1 cellular context compared by ENCODE assay signal in the genomic region with DNA sequence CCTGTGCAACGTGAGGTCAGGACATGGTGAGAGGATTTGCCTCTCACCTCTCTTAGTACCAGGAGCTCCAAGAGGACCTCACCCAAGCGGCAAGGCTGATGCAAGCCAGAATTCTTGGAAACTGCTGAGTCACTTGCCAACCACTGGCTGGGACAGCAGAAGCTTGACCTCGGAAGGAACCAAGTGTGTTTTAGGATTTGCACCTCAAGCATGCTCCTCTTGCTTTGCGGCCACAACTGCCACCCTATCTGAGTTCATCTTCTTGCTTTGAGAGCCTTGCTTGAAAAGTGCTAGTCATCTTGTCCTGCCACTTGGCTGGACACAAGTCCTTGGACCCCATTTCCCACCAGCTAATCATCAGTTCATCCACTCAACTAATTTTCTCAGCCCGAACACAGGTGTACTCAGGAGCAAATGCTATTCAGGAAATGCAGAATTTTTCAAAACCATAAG.
TF ChIP-seq lines count a peak whose summit lies in the region.

No MANE protein-coding gene starts in this region.

TF ChIP-seq in K562, 482 proteins besides CTCF, POLR2A, EP300 and RAD21 (continued from another document and continues in another):
- TF ChIP-seq, protein P1, sequence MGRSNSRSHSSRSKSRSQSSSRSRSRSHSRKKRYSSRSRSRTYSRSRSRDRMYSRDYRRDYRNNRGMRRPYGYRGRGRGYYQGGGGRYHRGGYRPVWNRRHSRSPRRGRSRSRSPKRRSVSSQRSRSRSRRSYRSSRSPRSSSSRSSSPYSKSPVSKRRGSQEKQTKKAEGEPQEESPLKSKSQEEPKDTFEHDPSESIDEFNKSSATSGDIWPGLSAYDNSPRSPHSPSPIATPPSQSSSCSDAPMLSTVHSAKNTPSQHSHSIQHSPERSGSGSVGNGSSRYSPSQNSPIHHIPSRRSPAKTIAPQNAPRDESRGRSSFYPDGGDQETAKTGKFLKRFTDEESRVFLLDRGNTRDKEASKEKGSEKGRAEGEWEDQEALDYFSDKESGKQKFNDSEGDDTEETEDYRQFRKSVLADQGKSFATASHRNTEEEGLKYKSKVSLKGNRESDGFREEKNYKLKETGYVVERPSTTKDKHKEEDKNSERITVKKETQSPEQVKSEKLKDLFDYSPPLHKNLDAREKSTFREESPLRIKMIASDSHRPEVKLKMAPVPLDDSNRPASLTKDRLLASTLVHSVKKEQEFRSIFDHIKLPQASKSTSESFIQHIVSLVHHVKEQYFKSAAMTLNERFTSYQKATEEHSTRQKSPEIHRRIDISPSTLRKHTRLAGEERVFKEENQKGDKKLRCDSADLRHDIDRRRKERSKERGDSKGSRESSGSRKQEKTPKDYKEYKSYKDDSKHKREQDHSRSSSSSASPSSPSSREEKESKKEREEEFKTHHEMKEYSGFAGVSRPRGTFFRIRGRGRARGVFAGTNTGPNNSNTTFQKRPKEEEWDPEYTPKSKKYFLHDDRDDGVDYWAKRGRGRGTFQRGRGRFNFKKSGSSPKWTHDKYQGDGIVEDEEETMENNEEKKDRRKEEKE (IDR thresholded peaks at IDR 0.05; ENCODE audit: borderline replicate concordance in 1 of 2, control insufficient read depth in 1 of 2, low read depth in 2 of 2, low read length in 1 of 2), result no peak
- no peak for TF ChIP-seq CHD4 (IDR thresholded peaks at IDR 0.05; ENCODE audit: insufficient read depth, insufficient replicate concordance, low read depth, low read length, poor library complexity, severe bottlenecking)
- TF ChIP-seq C11orf30 (IDR thresholded peaks at IDR 0.05; ENCODE audit: low read depth), result peak; percentile 97
- peak; percentile 95 for TF ChIP-seq CEBPG (CRISPR knock-in tag; IDR thresholded peaks at IDR 0.05)
- TF ChIP-seq CEBPG (tag; conservative IDR thresholded peaks at IDR 0.05 in 1 of 2, IDR thresholded peaks at IDR 0.05 in 1 of 2), result peak; percentile 60 to 86
- TF ChIP-seq POLR2AphosphoS5 (IDR thresholded peaks at IDR 0.05; ENCODE audit: control insufficient read depth, insufficient read depth, low read depth, low read length), result no peak
- TF ChIP-seq MYBL2 (IDR thresholded peaks at IDR 0.05; ENCODE audit: low read depth), result peak; percentile 57
- TF ChIP-seq MYBL2 (CRISPR knock-in tag; IDR thresholded peaks at IDR 0.05; ENCODE audit: borderline replicate concordance), result no peak
- TF ChIP-seq ZNF282 (CRISPR knock-in tag; IDR thresholded peaks at IDR 0.05), result no peak
- TF ChIP-seq, protein P2, sequence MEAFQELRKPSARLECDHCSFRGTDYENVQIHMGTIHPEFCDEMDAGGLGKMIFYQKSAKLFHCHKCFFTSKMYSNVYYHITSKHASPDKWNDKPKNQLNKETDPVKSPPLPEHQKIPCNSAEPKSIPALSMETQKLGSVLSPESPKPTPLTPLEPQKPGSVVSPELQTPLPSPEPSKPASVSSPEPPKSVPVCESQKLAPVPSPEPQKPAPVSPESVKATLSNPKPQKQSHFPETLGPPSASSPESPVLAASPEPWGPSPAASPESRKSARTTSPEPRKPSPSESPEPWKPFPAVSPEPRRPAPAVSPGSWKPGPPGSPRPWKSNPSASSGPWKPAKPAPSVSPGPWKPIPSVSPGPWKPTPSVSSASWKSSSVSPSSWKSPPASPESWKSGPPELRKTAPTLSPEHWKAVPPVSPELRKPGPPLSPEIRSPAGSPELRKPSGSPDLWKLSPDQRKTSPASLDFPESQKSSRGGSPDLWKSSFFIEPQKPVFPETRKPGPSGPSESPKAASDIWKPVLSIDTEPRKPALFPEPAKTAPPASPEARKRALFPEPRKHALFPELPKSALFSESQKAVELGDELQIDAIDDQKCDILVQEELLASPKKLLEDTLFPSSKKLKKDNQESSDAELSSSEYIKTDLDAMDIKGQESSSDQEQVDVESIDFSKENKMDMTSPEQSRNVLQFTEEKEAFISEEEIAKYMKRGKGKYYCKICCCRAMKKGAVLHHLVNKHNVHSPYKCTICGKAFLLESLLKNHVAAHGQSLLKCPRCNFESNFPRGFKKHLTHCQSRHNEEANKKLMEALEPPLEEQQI (IDR thresholded peaks at IDR 0.05), result 0 out of 2 replicates have a peak, but pooled peaks have one; percentile 56
- TF ChIP-seq STAG1 (CRISPR knock-in tag; IDR thresholded peaks at IDR 0.05; ENCODE audit: borderline replicate concordance), result no peak
- TF ChIP-seq ZKSCAN1 (IDR thresholded peaks at IDR 0.05; ENCODE audit: low read depth, low read length), result peak; percentile 55; the same call in 1 of the 2 replicates
- TF ChIP-seq, protein P3, sequence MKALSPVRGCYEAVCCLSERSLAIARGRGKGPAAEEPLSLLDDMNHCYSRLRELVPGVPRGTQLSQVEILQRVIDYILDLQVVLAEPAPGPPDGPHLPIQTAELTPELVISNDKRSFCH (CRISPR knock-in tag; IDR thresholded peaks at IDR 0.05), result no peak
- TF ChIP-seq, protein P3 (tag; IDR thresholded peaks at IDR 0.05), result no peak; the same call in 1 of the 2 replicates
- TF ChIP-seq DNMT1 (IDR thresholded peaks at IDR 0.05), result no peak
- TF ChIP-seq MEIS2 (IDR thresholded peaks at IDR 0.05; ENCODE audit: partially characterized antibody), result peak; percentile 35
- peak; percentile 73 for TF ChIP-seq STAT5A (IDR thresholded peaks at IDR 0.05; ENCODE audit: borderline replicate concordance, low read length)
- no peak for TF ChIP-seq KAT7 (CRISPR knock-in tag; IDR thresholded peaks at IDR 0.05; ENCODE audit: borderline replicate concordance)
- no peak for TF ChIP-seq TCF7L2 (IDR thresholded peaks at IDR 0.05; ENCODE audit: low read depth, low read length)
- no peak for TF ChIP-seq ZBTB7A (IDR thresholded peaks at IDR 0.05; ENCODE audit: borderline replicate concordance, control insufficient read depth, low read depth, low read length)
- TF ChIP-seq ZNF143 (CRISPR knock-in tag; IDR thresholded peaks at IDR 0.05), result no peak
- TF ChIP-seq TFAM (CRISPR knock-in tag; conservative IDR thresholded peaks at IDR 0.05), result no peak
- no peak for TF ChIP-seq SP1 (CRISPR knock-in tag; IDR thresholded peaks at IDR 0.05)
- TF ChIP-seq ZNF583 (CRISPR knock-in tag; IDR thresholded peaks at IDR 0.05), result 0 out of 2 replicates have a peak, but pooled peaks have one; percentile 59
- no peak for TF ChIP-seq ZNF586 (CRISPR knock-in tag; conservative IDR thresholded peaks at IDR 0.05)
- no peak for TF ChIP-seq HDAC6 (IDR thresholded peaks at IDR 0.05; ENCODE audit: low read depth, low read length)
- TF ChIP-seq NR2C2 (CRISPR knock-in tag; IDR thresholded peaks at IDR 0.05), result peak; percentile 53; the same call in 1 of the 2 replicates
- TF ChIP-seq NR2C2 (tag; IDR thresholded peaks at IDR 0.05), result peak; percentile 91
- peak; percentile 74 for TF ChIP-seq CXXC5 (CRISPR knock-in tag; IDR thresholded peaks at IDR 0.05)
- TF ChIP-seq, protein P4, sequence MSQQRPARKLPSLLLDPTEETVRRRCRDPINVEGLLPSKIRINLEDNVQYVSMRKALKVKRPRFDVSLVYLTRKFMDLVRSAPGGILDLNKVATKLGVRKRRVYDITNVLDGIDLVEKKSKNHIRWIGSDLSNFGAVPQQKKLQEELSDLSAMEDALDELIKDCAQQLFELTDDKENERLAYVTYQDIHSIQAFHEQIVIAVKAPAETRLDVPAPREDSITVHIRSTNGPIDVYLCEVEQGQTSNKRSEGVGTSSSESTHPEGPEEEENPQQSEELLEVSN (IDR thresholded peaks at IDR 0.05; ENCODE audit: borderline replicate concordance in 1 of 2, extremely low read depth in 1 of 2, insufficient read depth in 1 of 2, insufficient read length in 1 of 2, low read depth in 1 of 2, low read length in 1 of 2, poor library complexity in 1 of 2, severe bottlenecking in 1 of 2), result peak; percentile 67 to 73
- no peak for TF ChIP-seq ZNF3 (CRISPR knock-in tag; IDR thresholded peaks at IDR 0.05)
- TF ChIP-seq, protein P5, sequence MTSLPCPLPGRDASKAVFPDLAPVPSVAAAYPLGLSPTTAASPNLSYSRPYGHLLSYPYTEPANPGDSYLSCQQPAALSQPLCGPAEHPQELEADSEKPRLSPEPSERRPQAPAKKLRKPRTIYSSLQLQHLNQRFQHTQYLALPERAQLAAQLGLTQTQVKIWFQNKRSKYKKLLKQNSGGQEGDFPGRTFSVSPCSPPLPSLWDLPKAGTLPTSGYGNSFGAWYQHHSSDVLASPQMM (CRISPR knock-in tag; IDR thresholded peaks at IDR 0.05), result no peak
- no peak for TF ChIP-seq SRSF9 (IDR thresholded peaks at IDR 0.05; ENCODE audit: borderline replicate concordance, low read depth, low read length)
- peak; percentile 92 for TF ChIP-seq L3MBTL2 (IDR thresholded peaks at IDR 0.05)
- peak; percentile 71; the same call in 1 of the 2 replicates for TF ChIP-seq NCOA1 (IDR thresholded peaks at IDR 0.05; ENCODE audit: low read depth)
- TF ChIP-seq RCOR1 (IDR thresholded peaks at IDR 0.05; ENCODE audit: borderline replicate concordance in 1 of 2, low read depth in 2 of 2, low read length in 2 of 2), result peak; percentile 31 to 93; a peak in 2 of 4 replicates
- TF ChIP-seq NEUROD1 (IDR thresholded peaks at IDR 0.05; ENCODE audit: borderline replicate concordance, low read depth, low read length, partially characterized antibody), result peak; percentile 57
- no peak for TF ChIP-seq POLR2B (IDR thresholded peaks at IDR 0.05; ENCODE audit: low read depth, partially characterized antibody)
- no peak for TF ChIP-seq SLC30A9 (CRISPR knock-in tag; IDR thresholded peaks at IDR 0.05)
- no peak for TF ChIP-seq NR3C1 (CRISPR knock-in tag; IDR thresholded peaks at IDR 0.05)
- TF ChIP-seq LARP7 (IDR thresholded peaks at IDR 0.05), result no peak
- TF ChIP-seq GABPB1 (CRISPR knock-in tag; IDR thresholded peaks at IDR 0.05), result no peak
- no peak for TF ChIP-seq KAT8 (IDR thresholded peaks at IDR 0.05; ENCODE audit: low read depth)
- TF ChIP-seq POLR2H (tag; IDR thresholded peaks at IDR 0.05; ENCODE audit: low read depth), result peak; percentile 39; the same call in 1 of the 2 replicates
- no peak for TF ChIP-seq ZNF165 (CRISPR knock-in tag; IDR thresholded peaks at IDR 0.05; ENCODE audit: borderline replicate concordance)
- peak; percentile 87 for TF ChIP-seq EHMT2 (IDR thresholded peaks at IDR 0.05)
- TF ChIP-seq ZNF263 (CRISPR knock-in tag; IDR thresholded peaks at IDR 0.05; ENCODE audit: borderline replicate concordance), result no peak
- TF ChIP-seq TRIM28 (IDR thresholded peaks at IDR 0.05), result peak; percentile 57; the same call in 1 of the 2 replicates
- TF ChIP-seq, protein P6, sequence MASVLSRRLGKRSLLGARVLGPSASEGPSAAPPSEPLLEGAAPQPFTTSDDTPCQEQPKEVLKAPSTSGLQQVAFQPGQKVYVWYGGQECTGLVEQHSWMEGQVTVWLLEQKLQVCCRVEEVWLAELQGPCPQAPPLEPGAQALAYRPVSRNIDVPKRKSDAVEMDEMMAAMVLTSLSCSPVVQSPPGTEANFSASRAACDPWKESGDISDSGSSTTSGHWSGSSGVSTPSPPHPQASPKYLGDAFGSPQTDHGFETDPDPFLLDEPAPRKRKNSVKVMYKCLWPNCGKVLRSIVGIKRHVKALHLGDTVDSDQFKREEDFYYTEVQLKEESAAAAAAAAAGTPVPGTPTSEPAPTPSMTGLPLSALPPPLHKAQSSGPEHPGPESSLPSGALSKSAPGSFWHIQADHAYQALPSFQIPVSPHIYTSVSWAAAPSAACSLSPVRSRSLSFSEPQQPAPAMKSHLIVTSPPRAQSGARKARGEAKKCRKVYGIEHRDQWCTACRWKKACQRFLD (CRISPR knock-in tag; IDR thresholded peaks at IDR 0.05), result peak; percentile 66
- TF ChIP-seq ARID1B (IDR thresholded peaks at IDR 0.05), result peak; percentile 85
- TF ChIP-seq SOX6 (IDR thresholded peaks at IDR 0.05), result peak; percentile 80
- TF ChIP-seq, protein P7, sequence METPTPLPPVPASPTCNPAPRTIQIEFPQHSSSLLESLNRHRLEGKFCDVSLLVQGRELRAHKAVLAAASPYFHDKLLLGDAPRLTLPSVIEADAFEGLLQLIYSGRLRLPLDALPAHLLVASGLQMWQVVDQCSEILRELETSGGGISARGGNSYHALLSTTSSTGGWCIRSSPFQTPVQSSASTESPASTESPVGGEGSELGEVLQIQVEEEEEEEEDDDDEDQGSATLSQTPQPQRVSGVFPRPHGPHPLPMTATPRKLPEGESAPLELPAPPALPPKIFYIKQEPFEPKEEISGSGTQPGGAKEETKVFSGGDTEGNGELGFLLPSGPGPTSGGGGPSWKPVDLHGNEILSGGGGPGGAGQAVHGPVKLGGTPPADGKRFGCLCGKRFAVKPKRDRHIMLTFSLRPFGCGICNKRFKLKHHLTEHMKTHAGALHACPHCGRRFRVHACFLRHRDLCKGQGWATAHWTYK (CRISPR knock-in tag; IDR thresholded peaks at IDR 0.05), result peak; percentile 68; the same call in 1 of the 2 replicates
- 0 out of 2 replicates have a peak, but pooled peaks have one; percentile 55 for TF ChIP-seq ZNF41 (CRISPR knock-in tag; conservative IDR thresholded peaks at IDR 0.05)
- peak; percentile 20; the same call in 1 of the 2 replicates for TF ChIP-seq ZNF239 (CRISPR knock-in tag; IDR thresholded peaks at IDR 0.05)
- no peak for TF ChIP-seq ZNF384 (IDR thresholded peaks at IDR 0.05; ENCODE audit: low read depth, low read length)
- TF ChIP-seq BRD4 (IDR thresholded peaks at IDR 0.05), result 0 out of 2 replicates have a peak, but pooled peaks have one; percentile 12
- peak; percentile 48; the same call in 1 of the 2 replicates for TF ChIP-seq RNF2 (IDR thresholded peaks at IDR 0.05)
- TF ChIP-seq NR2F6 (CRISPR knock-in tag; IDR thresholded peaks at IDR 0.05), result no peak
- peak; percentile 63 for TF ChIP-seq CBFA2T3 (IDR thresholded peaks at IDR 0.05)
- 0 out of 4 replicates have a peak, but pooled peaks of 1 of the 2 experiments have one; percentile 23 for TF ChIP-seq MAZ (CRISPR knock-in tag; conservative IDR thresholded peaks at IDR 0.05 in 1 of 2, IDR thresholded peaks at IDR 0.05 in 1 of 2)
- no peak for TF ChIP-seq NFATC3 (IDR thresholded peaks at IDR 0.05)
- peak; percentile 70; the same call in 1 of the 2 replicates for TF ChIP-seq ESRRA (IDR thresholded peaks at IDR 0.05; ENCODE audit: borderline replicate concordance, low read depth)
- no peak for TF ChIP-seq EZH2 (IDR thresholded peaks at IDR 0.05; ENCODE audit: borderline replicate concordance, low read depth, low read length)
- TF ChIP-seq ZNF316 (IDR thresholded peaks at IDR 0.05), result peak; percentile 99
- TF ChIP-seq ZNF584 (CRISPR knock-in tag; IDR thresholded peaks at IDR 0.05; ENCODE audit: low read depth), result 0 out of 2 replicates have a peak, but pooled peaks have one; percentile 63
- peak; percentile 88 for TF ChIP-seq ATF7 (IDR thresholded peaks at IDR 0.05)
- peak; percentile 39; the same call in 1 of the 2 replicates for TF ChIP-seq ZNF79 (CRISPR knock-in tag; IDR thresholded peaks at IDR 0.05; ENCODE audit: low read depth)
- no peak for TF ChIP-seq ETV1 (tag; conservative IDR thresholded peaks at IDR 0.05; ENCODE audit: low read depth)
- TF ChIP-seq KLF10 (CRISPR knock-in tag; IDR thresholded peaks at IDR 0.05), result no peak
- TF ChIP-seq NR1H2 (CRISPR knock-in tag; IDR thresholded peaks at IDR 0.05), result no peak
- TF ChIP-seq GABPB2 (CRISPR knock-in tag; conservative IDR thresholded peaks at IDR 0.05), result no peak
- 0 out of 2 replicates have a peak, but pooled peaks have one; percentile 22 for TF ChIP-seq NFIC (IDR thresholded peaks at IDR 0.05)
- TF ChIP-seq TAF9B (IDR thresholded peaks at IDR 0.05; ENCODE audit: partially characterized antibody), result no peak
- TF ChIP-seq MYC (IDR thresholded peaks at IDR 0.05; ENCODE audit: low read depth, low read length), result peak; percentile 77
- TF ChIP-seq MYC (CRISPR knock-in tag; IDR thresholded peaks at IDR 0.05; ENCODE audit: borderline replicate concordance, low read depth), result no peak
